Comparison of ENCODE assay signal across 22 cellular contexts in genomic region chr9:35679091-35679490, GRCh38. TPM values are rescaled to one million over a fixed set of nuclear protein-coding genes. Genes with fewer than 3 reads are reported as not detected.
DNase-seq lines count a peak whose midpoint lies in the region; ATAC-seq and TF ChIP-seq lines count a peak whose summit lies in the region.
"Had no signal": no experiment of that assay in that cellular context is flagged by ENCODE, and none has a peak within 500 bp of the region (broad histone marks: within the 10 kb centered on the region; RNA-seq: fewer than 3 reads in every experiment).

No MANE protein-coding gene starts in this region.

- H3K27ac Mint-ChIP-seq in HFFc6 (peak overlapping the region; percentile 22; the same call in 1 of the 2 replicates), endothelial cell (ENCODE audit: unreplicated experiment) (no peak overlapping the region), osteocyte (ENCODE audit: unreplicated experiment) (peak overlapping the region; percentile 52)
- H3K27ac Mint-ChIP-seq: CD14-positive monocyte, IgD-negative memory B cell had no signal

- TF ChIP-seq POLR2A in uterus (IDR thresholded peaks at IDR 0.05), result no peak

- H3K9me3 Mint-ChIP-seq in HFFc6, result no peaks in the 10 kb centered on the region
- H3K9me3 Mint-ChIP-seq in endothelial cell (ENCODE audit: unreplicated experiment), result no peaks in the 10 kb centered on the region
- no peaks in the 10 kb centered on the region for H3K9me3 Mint-ChIP-seq in osteocyte (ENCODE audit: unreplicated experiment)

- peaks cover 41% of the 10 kb centered on the region for H3K4me1 ChIP-seq in stomach smooth muscle (ENCODE audit: control insufficient read depth, insufficient read depth, low read length)
- peaks cover 0 to 7% of the 10 kb centered on the region in 2 donors for H3K4me1 ChIP-seq in uterus
- H3K4me1 ChIP-seq: SJSA1 had no signal

- H3K27me3 Mint-ChIP-seq in HFFc6 (ENCODE audit: insufficient read depth) (peaks cover 31% of the 10 kb centered on the region), endothelial cell (ENCODE audit: unreplicated experiment) (peaks cover 10% of the 10 kb centered on the region), osteocyte (ENCODE audit: unreplicated experiment) (no peaks in the 10 kb centered on the region)

- H3K9me3 ChIP-seq in stomach smooth muscle (ENCODE audit: control insufficient read depth in 2 of 2, low read length in 2 of 2) (no peaks in the 10 kb centered on the region), uterus (no peaks in the 10 kb centered on the region)
- H3K9me3 ChIP-seq: Peyer's patch, SJSA1 had no signal

- peaks cover 76% of the 10 kb centered on the region for H3K4me1 Mint-ChIP-seq in HFFc6 (ENCODE audit: low read depth)
- peaks cover 45% of the 10 kb centered on the region for H3K4me1 Mint-ChIP-seq in endothelial cell (ENCODE audit: unreplicated experiment)
- peaks cover 62% of the 10 kb centered on the region for H3K4me1 Mint-ChIP-seq in osteocyte (ENCODE audit: unreplicated experiment)

- H3K4me3 Mint-ChIP-seq in HFFc6, result no peak overlapping the region
- peak overlapping the region; percentile 37 for H3K4me3 Mint-ChIP-seq in endothelial cell (ENCODE audit: unreplicated experiment)
- H3K4me3 Mint-ChIP-seq in osteocyte (ENCODE audit: unreplicated experiment), result no peak overlapping the region
- H3K4me3 Mint-ChIP-seq: CD14-positive monocyte had no signal

- H3K36me3 ChIP-seq in stomach smooth muscle (ENCODE audit: control insufficient read depth in 2 of 2, insufficient read depth in 2 of 2, low read length in 2 of 2) (peaks cover 25 to 26% of the 10 kb centered on the region in 2 donors), uterus (no peaks in the 10 kb centered on the region)
- H3K36me3 ChIP-seq: Peyer's patch had no signal

- ATAC-seq in GM21381 (IDR thresholded peaks at IDR 0.05; ENCODE audit: unreplicated experiment), result no peak
- ATAC-seq: Right ventricle myocardium inferior had no signal

- TF ChIP-seq CTCF in HFFc6 (IDR thresholded peaks at IDR 0.05) (no peak), endothelial cell (IDR thresholded peaks at IDR 0.05; ENCODE audit: unreplicated experiment) (no peak), osteocyte (IDR thresholded peaks at IDR 0.05) (no peak), uterus (IDR thresholded peaks at IDR 0.05) (no peak)

- DNase-seq in HFFc6 (no peak), endothelial cell (ENCODE audit: low spot score) (no peak), osteocyte (ENCODE audit: extremely low spot score, unreplicated experiment) (no peak), uterus (no peak), NCI-H748 (lab: John Stamatoyannopoulos, UW; ENCODE audit: unreplicated experiment) (no peak)
- DNase-seq in activated effector memory CD4-positive, alpha-beta T cell treated with anti-CD3 and anti-CD28 coated beads, Interleukin-2, amount 50 U/mL, for 16 hours, result no peak
- DNase-seq: EL, GF-D8, Karpas-422, NCI-H1417, NCI-H1694 treated with DMSO at 0.1 percent for 48 hours, NCI-H2081 treated with DMSO at 0.1 percent for 48 hours, NCI-H2171 treated with DMSO at 0.1 percent for 48 hours, NCI-H524 treated with DMSO at 0.1 percent for 48 hours, Peyer's patch had no signal

- H3K27ac ChIP-seq in stomach smooth muscle (ENCODE audit: low read length) (peak overlapping the region; percentile 31), uterus (no peak overlapping the region)
- H3K27ac ChIP-seq: Peyer's patch, SJSA1 had no signal

- peaks cover 23% of the 10 kb centered on the region for H3K36me3 Mint-ChIP-seq in HFFc6 (ENCODE audit: low read depth)
- H3K36me3 Mint-ChIP-seq in endothelial cell (ENCODE audit: low read depth, unreplicated experiment), result peaks cover 22% of the 10 kb centered on the region
- peaks cover 19% of the 10 kb centered on the region for H3K36me3 Mint-ChIP-seq in osteocyte (ENCODE audit: unreplicated experiment)

- H3K27me3 ChIP-seq in stomach smooth muscle (ENCODE audit: control insufficient read depth in 1 of 2, insufficient read depth in 2 of 2, low read length in 2 of 2) (no peaks in the 10 kb centered on the region), uterus (no peaks in the 10 kb centered on the region)
- H3K27me3 ChIP-seq: Peyer's patch, SJSA1 had no signal

- H3K4me3 ChIP-seq in stomach smooth muscle (ENCODE audit: low read length in 2 of 2) (no peak overlapping the region), uterus (no peak overlapping the region)
- H3K4me3 ChIP-seq: Peyer's patch, SJSA1 had no signal

- no peak overlapping the region for H3K9ac ChIP-seq in stomach smooth muscle (ENCODE audit: low read length in 2 of 2)

- intact Hi-C loops in uterus (cut with DNase I; ENCODE audit: low total_unique reads), result no loop called here

RNA-seq across cellular contexts. Expression of gene CA9, which starts 5.4 kb away (rescaled TPM):
- under 1 TPM in 1 of 6 experiments, not detected in 5; 0.28 TPM for total RNA-seq in HFFc6 (2021; fragmentation: NEBNext Ultra II Directional; extraction: Animal tissue kit (Norgen Biotek cat#: 25700))
- total RNA-seq in endothelial cell (ENCODE audit: unreplicated experiment), result 1.5 TPM
- not detected in 2 replicates for total RNA-seq in osteocyte
- under 1 TPM in 1 of 4 donors, not detected in 3; 0.14 TPM for total RNA-seq in uterus
- total RNA-seq: A172, SJSA1 had no signal

RNA-seq across cellular contexts. Expression of gene TPM2, which starts 10.6 kb away (rescaled TPM):
- total RNA-seq in HFFc6 (2021; fragmentation: NEBNext Ultra II Directional; extraction: Animal tissue kit (Norgen Biotek cat#: 25700)), result 1,000 to 10,000 TPM; 1,810 to 3,557 (median 2,546) TPM
- total RNA-seq in endothelial cell (ENCODE audit: unreplicated experiment) (173 TPM), osteocyte (476 and 515 TPM in 2 replicates), uterus (1,000 to 10,000 TPM in 2 of 4 donors, 100 to 1,000 TPM in 2; 491 to 2,682 (median 829) TPM)

RNA-seq across cellular contexts. Expression of gene ARHGEF39, which starts 14.1 kb away (rescaled TPM):
- 1 to 10 TPM; 1.7 to 4.4 (median 2.6) TPM for total RNA-seq in HFFc6 (2021; fragmentation: NEBNext Ultra II Directional; extraction: Animal tissue kit (Norgen Biotek cat#: 25700))
- total RNA-seq in endothelial cell (ENCODE audit: unreplicated experiment), result 1.4 TPM
- 0.86 and 1.6 TPM in 2 replicates for total RNA-seq in osteocyte
- 1 to 10 TPM in 3 of 4 donors, not detected in 1; 1.5 to 3.6 (median 2.4) TPM for total RNA-seq in uterus

RNA-seq across cellular contexts. Expression of gene CCDC107, which starts 21.0 kb away (rescaled TPM):
- total RNA-seq in HFFc6 (2021; fragmentation: NEBNext Ultra II Directional; extraction: Animal tissue kit (Norgen Biotek cat#: 25700)), result 10 to 100 TPM; 22.5 to 29.8 (median 24.6) TPM
- 13.5 TPM for total RNA-seq in endothelial cell (ENCODE audit: unreplicated experiment)
- total RNA-seq in osteocyte, result 30.0 and 31.3 TPM in 2 replicates
- 100 to 1,000 TPM in 1 of 4 donors, 10 to 100 TPM in 2, 1 to 10 TPM in 1; 9.0 to 120 (median 32.1) TPM for total RNA-seq in uterus

RNA-seq across cellular contexts. Expression of gene RMRP, which starts 21.3 kb away (rescaled TPM):
- over 10,000 TPM in 5 of 6 experiments, 1,000 to 10,000 TPM in 1; 9,197 to 39,404 (median 23,537) TPM for total RNA-seq in HFFc6 (2021; fragmentation: NEBNext Ultra II Directional; extraction: Animal tissue kit (Norgen Biotek cat#: 25700))
- total RNA-seq in endothelial cell (ENCODE audit: unreplicated experiment) (32,961 TPM), osteocyte (14,337 and 15,426 TPM in 2 replicates), uterus (over 10,000 TPM in 2 of 4 donors, 1,000 to 10,000 TPM in 2; 2,632 to 57,722 (median 9,015) TPM)
